In genomic region chr4:7808181-7808580, GRCh38 we compare ENCODE assay signal across 26 cellular contexts.
DNase-seq lines count a peak whose midpoint lies in the region; ATAC-seq, FAIRE-seq and TF ChIP-seq lines count a peak whose summit lies in the region.
"Had no signal": no experiment of that assay in that cellular context is flagged by ENCODE, and none has a peak within 500 bp of the region (broad histone marks: within the 10 kb centered on the region; RNA-seq: fewer than 3 reads in every experiment).

No MANE protein-coding gene starts in this region.

- H3K9me3 Mint-ChIP-seq in nephron (no peaks in the 10 kb centered on the region), CD14-positive monocyte (no peaks in the 10 kb centered on the region)
- H3K9me3 Mint-ChIP-seq: CD8-positive, alpha-beta memory T cell; dendritic cell treated with granulocyte-macrophage colony-stimulating factor and Interleukin-4, amounts not matched to agents 40 ng/mL and 50 ng/mL, for 4 days had no signal

- no peak for FAIRE-seq in endothelial cell of umbilical vein (lab: Jason Lieb, UNC)
- FAIRE-seq: bronchial epithelial cell, HTR-8/SVneo, islet of Langerhans had no signal

- H3K4me2 ChIP-seq in endothelial cell of umbilical vein (ENCODE audit: insufficient read depth, low read length): no peak overlapping the region

- H3K27ac ChIP-seq in RWPE2 (ENCODE audit: poor library complexity, severe bottlenecking): peak overlapping the region; percentile 45
- peak overlapping the region; percentile 97 for H3K27ac ChIP-seq in endothelial cell of umbilical vein (ENCODE audit: insufficient read depth, low read depth, low read length)
- peak overlapping the region; percentile 66 to 85 (median 81) for H3K27ac ChIP-seq in transverse colon

- WGBS in transverse colon (ENCODE audit: low coverage in 1 of 2), 2 donors: 94 to 95% methylated on average over 3 to 8 of the region's 8 CpGs

- no peak overlapping the region for H3K4me3 ChIP-seq in RWPE2 (ENCODE audit: severe bottlenecking)
- H3K4me3 ChIP-seq in endothelial cell of umbilical vein (replicated peaks in 1 of 3; ENCODE audit: insufficient read depth in 1 of 3, low read depth in 1 of 3, low read length in 3 of 3): no peak overlapping the region
- H3K4me3 ChIP-seq in transverse colon: no peak overlapping the region
- H3K4me3 ChIP-seq: adrenal gland had no signal

- in situ Hi-C loops in transverse colon (cut with MboI; ENCODE audit: low pct_ligation_motif_present in 1 of 4, low pct_unique_long_range_greater_than_20kb in 1 of 4, low sequenced_read_pairs in 3 of 4): loop anchor here in 2 of 4 donors (10.0 kb wide), 1 partner anchor 177 kb away; no protein-coding TSS in a partner anchor

- dilution Hi-C loops in endothelial cell of umbilical vein (cut with MboI; ENCODE audit: extremely low pct_ligation_motif_present, low sequenced_read_pairs): no loop called here

- CTCF ChIA-PET in endothelial cell of umbilical vein (lab: Charles Lee): interaction anchor here (1.6 to 1.9 kb wide), 2 partner anchors 20 to 36 kb away, joined by 5 to 8 read pairs; no protein-coding TSS in a partner anchor

- TF ChIP-seq EP300 in transverse colon (IDR thresholded peaks at IDR 0.05; ENCODE audit: low read depth): no peak

- no peak overlapping the region for H3K9ac ChIP-seq in endothelial cell of umbilical vein (replicated peaks; ENCODE audit: extremely low read depth, insufficient read depth, low read length)

- H3K4me1 ChIP-seq in RWPE2 (ENCODE audit: insufficient read depth, poor library complexity, severe bottlenecking): peaks cover 26% of the 10 kb centered on the region
- H3K4me1 ChIP-seq in endothelial cell of umbilical vein (ENCODE audit: control insufficient read depth, extremely low read depth, insufficient read depth, low read length): peaks cover 51% of the 10 kb centered on the region
- H3K4me1 ChIP-seq in transverse colon: peaks cover 16 to 76% (median 44%) of the 10 kb centered on the region in 4 donors
- H3K4me1 ChIP-seq: adrenal gland had no signal

- H3K4me3 Mint-ChIP-seq in nephron: no peak overlapping the region
- no peak overlapping the region for H3K4me3 Mint-ChIP-seq in CD14-positive monocyte
- H3K4me3 Mint-ChIP-seq: CD8-positive, alpha-beta memory T cell; dendritic cell treated with granulocyte-macrophage colony-stimulating factor and Interleukin-4, amounts not matched to agents 40 ng/mL and 50 ng/mL, for 4 days had no signal

- TF ChIP-seq CTCF in RWPE2 (IDR thresholded peaks at IDR 0.05; ENCODE audit: poor library complexity, severe bottlenecking) (no peak), endothelial cell of umbilical vein (IDR thresholded peaks at IDR 0.05; ENCODE audit: extremely low read depth in 1 of 2, insufficient read depth in 1 of 2, low read depth in 1 of 2, low read length in 2 of 2) (no peak), nephron (IDR thresholded peaks at IDR 0.05; ENCODE audit: unreplicated experiment in 3 of 3) (no peak), transverse colon (IDR thresholded peaks at IDR 0.05) (no peak), CD14-positive monocyte (IDR thresholded peaks at IDR 0.05) (no peak)

- H3K79me2 ChIP-seq in endothelial cell of umbilical vein (ENCODE audit: control insufficient read depth, insufficient read depth, low read length): peaks cover 24% of the 10 kb centered on the region

- intact Hi-C loops in endothelial cell of umbilical vein (cut with micrococcal nuclease) (no loop called here), transverse colon (cut with DNase I; ENCODE audit: low total_unique reads) (loop anchor here (5.0 kb wide), 1 partner anchor 64 kb away; no protein-coding TSS in a partner anchor), CD14-positive monocyte (cut with micrococcal nuclease) (no loop called here)

- ATAC-seq in RWPE2 (ENCODE audit: low read depth) (no peak), HG03460 (IDR thresholded peaks at IDR 0.05; ENCODE audit: unreplicated experiment) (no peak)
- ATAC-seq: HCT116 had no signal

- no TSS peak for BruUV-seq in endothelial cell of umbilical vein (replicated peaks; lab: Mats Ljungman, UMichigan)

- DNase-seq in RWPE2 (ENCODE audit: low spot score) (no peak), endothelial cell of umbilical vein (ENCODE audit: low read depth, low spot score) (no peak), transverse colon (no peak), CD14-positive monocyte (ENCODE audit: low spot score) (no peak), NCI-H748 treated with DMSO at 0.1 percent for 48 hours (lab: John Stamatoyannopoulos, UW) (no peak)
- DNase-seq: activated CD4-positive, alpha-beta T cell treated with anti-CD3 and anti-CD28 coated beads for 1 hour; activated T-cell treated with anti-CD3 and anti-CD28 coated beads, Interleukin-2, amount 50 U/mL, for 1 hour; AML-193; CD8-positive, alpha-beta memory T cell; DMS79; hypothalamus; Karpas-422; NCI-H1930; NCI-H345; occipital lobe; SIG-M5; stimulated activated CD8-positive, alpha-beta memory T cell treated with anti-CD3 and anti-CD28 coated beads, Interleukin-4, amount 100 ng/mL, for 48 hours; substantia nigra had no signal

- H3K27ac Mint-ChIP-seq in nephron: peak overlapping the region; percentile 96 to 99 (median 98)
- H3K27ac Mint-ChIP-seq in CD14-positive monocyte: no peak overlapping the region
- H3K27ac Mint-ChIP-seq: dendritic cell treated with granulocyte-macrophage colony-stimulating factor and Interleukin-4, amounts not matched to agents 40 ng/mL and 50 ng/mL, for 4 days had no signal

- H3K27me3 ChIP-seq in RWPE2 (ENCODE audit: insufficient read depth, poor library complexity, severe bottlenecking) (no peaks in the 10 kb centered on the region), endothelial cell of umbilical vein (ENCODE audit: control insufficient read depth in 2 of 2, insufficient read depth in 2 of 2, low read length in 2 of 2) (no peaks in the 10 kb centered on the region), transverse colon (no peaks in the 10 kb centered on the region)
- H3K27me3 ChIP-seq: adrenal gland had no signal

- no peaks in the 10 kb centered on the region for H4K20me1 ChIP-seq in endothelial cell of umbilical vein (replicated peaks; ENCODE audit: control insufficient read depth, extremely low read depth, insufficient read depth, low read length)

- H3K9me1 ChIP-seq in endothelial cell of umbilical vein (replicated peaks; ENCODE audit: control insufficient read depth, extremely low read depth, insufficient read depth, low read length): no peaks in the 10 kb centered on the region

- no peak overlapping the region for H2AFZ ChIP-seq in endothelial cell of umbilical vein (ENCODE audit: low read depth, low read length)

- TF ChIP-seq POLR2A in endothelial cell of umbilical vein (IDR thresholded peaks at IDR 0.05; ENCODE audit: low read depth, low read length): no peak
- TF ChIP-seq POLR2A in transverse colon (IDR thresholded peaks at IDR 0.05): no peak

- peaks cover 87% of the 10 kb centered on the region for H3K4me1 Mint-ChIP-seq in nephron
- H3K4me1 Mint-ChIP-seq in CD14-positive monocyte: peaks cover 7% of the 10 kb centered on the region

- H3K36me3 ChIP-seq in RWPE2 (ENCODE audit: low read depth) (peaks cover 64% of the 10 kb centered on the region), endothelial cell of umbilical vein (ENCODE audit: control insufficient read depth in 2 of 2, extremely low read depth in 1 of 2, insufficient read depth in 2 of 2, low read length in 2 of 2) (peaks cover 10 to 23% of the 10 kb centered on the region in 2 experiments), transverse colon (no peaks in the 10 kb centered on the region)
- H3K36me3 ChIP-seq: adrenal gland had no signal

- POLR2A ChIA-PET in endothelial cell of umbilical vein (lab: Charles Lee): no interaction called here

- H3K36me3 Mint-ChIP-seq in nephron (ENCODE audit: low read depth): peaks cover 41% of the 10 kb centered on the region
- peaks cover 0 to 13% of the 10 kb centered on the region in 2 donors for H3K36me3 Mint-ChIP-seq in CD14-positive monocyte

- no peaks in the 10 kb centered on the region for H3K27me3 Mint-ChIP-seq in nephron (ENCODE audit: low read depth)
- peaks cover 3 to 14% (median 6%) of the 10 kb centered on the region in 3 donors for H3K27me3 Mint-ChIP-seq in CD14-positive monocyte (ENCODE audit: low read depth in 3 of 3)
- H3K27me3 Mint-ChIP-seq: CD8-positive, alpha-beta memory T cell had no signal

- peaks cover 10% of the 10 kb centered on the region for H3K9me3 ChIP-seq in RWPE2 (ENCODE audit: severe bottlenecking)
- H3K9me3 ChIP-seq in endothelial cell of umbilical vein (replicated peaks; ENCODE audit: control insufficient read depth, insufficient read depth, low read length): peaks cover 9% of the 10 kb centered on the region
- no peaks in the 10 kb centered on the region for H3K9me3 ChIP-seq in transverse colon
- H3K9me3 ChIP-seq: adrenal gland had no signal

TF ChIP-seq in endothelial cell of umbilical vein, 7 proteins besides CTCF, POLR2A, EP300 and RAD21:
- TF ChIP-seq JUN (IDR thresholded peaks at IDR 0.05; ENCODE audit: borderline replicate concordance, insufficient read depth, insufficient read length, low read depth) (no peak), GATA2 (IDR thresholded peaks at IDR 0.05; ENCODE audit: insufficient read depth, insufficient read length, low read depth, low read length) (no peak), MYC (IDR thresholded peaks at IDR 0.05; ENCODE audit: low read depth, low read length) (no peak), MAX (IDR thresholded peaks at IDR 0.05; ENCODE audit: insufficient read depth, insufficient read length) (no peak), POLR2AphosphoS5 (IDR thresholded peaks at IDR 0.05; ENCODE audit: insufficient read depth, low read depth, low read length) (no peak), FOS (IDR thresholded peaks at IDR 0.05; ENCODE audit: borderline replicate concordance, insufficient read depth, low read length) (no peak), EZH2 (IDR thresholded peaks at IDR 0.05; ENCODE audit: borderline replicate concordance, low read depth, low read length, severe bottlenecking) (no peak)

Comparison
In these comparisons a context has a peak if more than half of its experiments do, and no peak if none do; other contexts are left out.
1. H3K27ac ChIP-seq: peak in every context shown above with its lines; median percentile 97 in endothelial cell of umbilical vein; 81 in transverse colon; 45 in RWPE2.
2. H3K27ac Mint-ChIP-seq: peak in nephron (3 of 3); none in CD14-positive monocyte (0 of 7).